ENCODE assay signal across 9 cellular contexts in the genomic region with DNA sequence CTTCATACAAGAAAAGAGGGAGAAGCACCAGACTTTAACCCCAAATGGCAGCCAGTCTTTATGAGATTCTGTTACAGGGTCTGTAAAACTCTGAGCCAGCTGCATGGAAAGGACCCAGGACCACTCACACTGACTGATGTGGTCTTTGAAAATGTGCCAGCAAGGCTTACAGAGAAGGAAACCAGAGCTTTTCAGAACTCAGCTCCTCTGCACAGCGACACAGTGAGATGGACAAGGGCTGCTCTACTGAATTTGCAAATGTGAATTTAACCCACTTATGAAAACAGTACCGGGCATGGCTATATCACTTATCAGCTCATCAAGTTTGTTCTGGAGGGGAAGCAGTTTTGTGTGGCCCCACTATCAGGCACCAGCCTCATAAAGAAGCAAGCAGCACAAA.
DNase-seq lines count a peak whose midpoint lies in the region; ATAC-seq and TF ChIP-seq lines count a peak whose summit lies in the region.
"Had no signal": no experiment of that assay in that cellular context is flagged by ENCODE, and none has a peak within 500 bp of the region (broad histone marks: within the 10 kb centered on the region; RNA-seq: fewer than 3 reads in every experiment).

No MANE protein-coding gene starts in this region.

- 55 to 71% methylated on average over 2 of the region's 2 CpGs for WGBS in heart right ventricle, 2 donors

- peak overlapping the region; percentile 36 to 86 (median 77) for H3K27ac ChIP-seq in heart right ventricle

- TF ChIP-seq CTCF in heart right ventricle (IDR thresholded peaks at IDR 0.05), result no peak

- no peaks in the 10 kb centered on the region for H3K27me3 ChIP-seq in heart right ventricle
- H3K27me3 ChIP-seq in mononuclear cell (ENCODE audit: insufficient read depth, low read length), result no peaks in the 10 kb centered on the region

- H3K9me3 ChIP-seq in heart right ventricle (no peaks in the 10 kb centered on the region), mononuclear cell (ENCODE audit: low read depth, low read length) (no peaks in the 10 kb centered on the region)

- DNase-seq in heart right ventricle (no peak), Right ventricle myocardium inferior (ENCODE audit: missing footprints) (no peak), astrocyte of the hippocampus (ENCODE audit: low read depth, low spot score) (peak; percentile 26), NCI-H2171 treated with DMSO at 0.1 percent for 48 hours (lab: John Stamatoyannopoulos, UW) (no peak)
- no peak for DNase-seq in stimulated activated naive CD4-positive, alpha-beta T cell treated with Interleukin-2 at 50 U/mL for 16 hours (lab: John Stamatoyannopoulos, UW)
- DNase-seq: Caco-2 had no signal

- H3K36me3 ChIP-seq in heart right ventricle, result no peaks in the 10 kb centered on the region

- H3K4me3 ChIP-seq in heart right ventricle (peak overlapping the region in 5 of 10 donors; percentile 0 to 21 (median 9)), mononuclear cell (ENCODE audit: low read length) (peak overlapping the region; percentile 5)

- H3K4me1 ChIP-seq in heart right ventricle, result peaks cover 8 to 67% (median 56%) of the 10 kb centered on the region in 9 donors
- peaks cover 22% of the 10 kb centered on the region for H3K4me1 ChIP-seq in mononuclear cell (ENCODE audit: insufficient read depth, low read length)

- intact Hi-C loops in heart right ventricle (cut with DNase I) (loop anchor here in 1 of 10 donors (5.0 kb wide), 1 partner anchor 32 kb away; no protein-coding TSS in a partner anchor), Right ventricle myocardium inferior (cut with DNase I) (no loop called here)

- ATAC-seq in heart right ventricle (peak in 1 of 8 donors; percentile 12), Right ventricle myocardium inferior (no peak), HG03439 (IDR thresholded peaks at IDR 0.05; ENCODE audit: unreplicated experiment) (no peak), HG02759 (IDR thresholded peaks at IDR 0.05; ENCODE audit: unreplicated experiment) (no peak)
